Comparison of ENCODE assay signal across 9 cellular contexts in the genomic region with DNA sequence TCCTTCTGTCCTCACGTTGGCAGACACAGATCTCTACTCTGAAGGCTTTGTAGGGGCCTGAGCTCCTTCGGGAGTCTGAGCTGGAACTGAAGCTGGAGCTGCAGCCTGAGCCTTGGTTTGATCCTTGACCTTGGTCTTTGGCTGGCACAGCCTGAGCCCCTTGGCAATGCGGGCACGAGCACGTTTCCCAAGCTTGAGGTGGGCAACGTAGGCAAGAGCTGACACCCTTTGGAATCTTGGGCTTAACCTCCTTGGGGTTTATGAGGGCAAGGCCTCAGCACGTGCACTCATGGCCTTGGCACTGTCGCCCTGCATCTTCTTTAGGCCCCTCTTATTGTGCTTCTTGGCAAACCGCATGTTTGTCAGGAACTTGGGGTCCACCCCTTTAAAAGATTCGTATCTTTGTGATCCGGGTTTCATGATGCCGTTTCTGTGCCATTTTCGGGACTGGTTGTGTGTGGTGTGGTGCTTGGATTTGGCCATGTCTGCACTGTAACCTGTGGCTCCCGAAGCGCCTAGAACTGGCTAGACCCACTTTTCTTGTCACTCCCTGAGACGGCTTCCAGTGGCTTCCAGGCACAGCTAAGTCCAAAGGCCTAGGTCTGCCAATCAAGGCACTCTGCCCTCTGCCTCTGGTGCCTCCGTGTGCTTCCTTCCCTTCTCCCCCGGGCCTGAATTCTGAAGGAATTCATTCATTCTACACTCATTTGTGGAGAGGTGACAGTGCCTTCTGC. TPM values are rescaled to one million over a fixed set of nuclear protein-coding genes. Genes with fewer than 3 reads are reported as not detected.
DNase-seq lines count a peak whose midpoint lies in the region; ATAC-seq and TF ChIP-seq lines count a peak whose summit lies in the region.
"Had no signal": no experiment of that assay in that cellular context is flagged by ENCODE, and none has a peak within 500 bp of the region (broad histone marks: within the 10 kb centered on the region; RNA-seq: fewer than 3 reads in every experiment).

No MANE protein-coding gene starts in this region.

- no peaks in the 10 kb centered on the region for H3K9me3 ChIP-seq in upper lobe of right lung
- H3K9me3 ChIP-seq in gastroesophageal sphincter, result no peaks in the 10 kb centered on the region
- H3K9me3 ChIP-seq: BE2C had no signal

- ATAC-seq in activated T-helper 17 cell treated with anti-CD3 and anti-CD28 coated beads, Interleukin-2, amount 50 U/mL, for 72 hours (replicated peaks), result no peak
- no peak for ATAC-seq in memory B cell (ENCODE audit: low read depth)
- no peak for ATAC-seq in upper lobe of right lung
- ATAC-seq in HG03460 (IDR thresholded peaks at IDR 0.05; ENCODE audit: unreplicated experiment), result no peak
- ATAC-seq in gastroesophageal sphincter, result no peak

- TF ChIP-seq CTCF in upper lobe of right lung (IDR thresholded peaks at IDR 0.05) (no peak), gastroesophageal sphincter (IDR thresholded peaks at IDR 0.05) (no peak)

- no peak overlapping the region for H3K27ac Mint-ChIP-seq in activated naive CD4-positive, alpha-beta T cell treated with anti-CD3 and anti-CD28 coated beads, Interleukin-2, amount 50 U/mL, for 24 hours
- no peak overlapping the region for H3K27ac Mint-ChIP-seq in activated T-helper 17 cell treated with anti-CD3 and anti-CD28 coated beads, Interleukin-2, amount 50 U/mL, for 72 hours
- H3K27ac Mint-ChIP-seq in memory B cell, result peak overlapping the region; percentile 17

- intact Hi-C loops in upper lobe of right lung (cut with DNase I), result no loop called here

- TF ChIP-seq EP300 in gastroesophageal sphincter (IDR thresholded peaks at IDR 0.05), result no peak

- H3K4me3 ChIP-seq in upper lobe of right lung (no peak overlapping the region), gastroesophageal sphincter (no peak overlapping the region)

- peaks cover 72% of the 10 kb centered on the region for H3K4me1 Mint-ChIP-seq in activated naive CD4-positive, alpha-beta T cell treated with anti-CD3 and anti-CD28 coated beads, Interleukin-2, amount 50 U/mL, for 24 hours
- H3K4me1 Mint-ChIP-seq in activated T-helper 17 cell treated with anti-CD3 and anti-CD28 coated beads, Interleukin-2, amount 50 U/mL, for 72 hours, result peaks cover 33% of the 10 kb centered on the region
- peaks cover 38% of the 10 kb centered on the region for H3K4me1 Mint-ChIP-seq in memory B cell

- H3K36me3 ChIP-seq in upper lobe of right lung, result no peaks in the 10 kb centered on the region
- H3K36me3 ChIP-seq in gastroesophageal sphincter, result no peaks in the 10 kb centered on the region
- H3K36me3 ChIP-seq: BE2C had no signal

- peaks cover 4% of the 10 kb centered on the region for H3K36me3 Mint-ChIP-seq in activated naive CD4-positive, alpha-beta T cell treated with anti-CD3 and anti-CD28 coated beads, Interleukin-2, amount 50 U/mL, for 24 hours
- H3K36me3 Mint-ChIP-seq in activated T-helper 17 cell treated with anti-CD3 and anti-CD28 coated beads, Interleukin-2, amount 50 U/mL, for 72 hours (ENCODE audit: low read depth), result no peaks in the 10 kb centered on the region
- H3K36me3 Mint-ChIP-seq in memory B cell, result no peaks in the 10 kb centered on the region

- H3K27me3 Mint-ChIP-seq in activated naive CD4-positive, alpha-beta T cell treated with anti-CD3 and anti-CD28 coated beads, Interleukin-2, amount 50 U/mL, for 24 hours, result no peaks in the 10 kb centered on the region
- H3K27me3 Mint-ChIP-seq in activated T-helper 17 cell treated with anti-CD3 and anti-CD28 coated beads, Interleukin-2, amount 50 U/mL, for 72 hours, result no peaks in the 10 kb centered on the region
- H3K27me3 Mint-ChIP-seq in memory B cell, result no peaks in the 10 kb centered on the region

- no peak for TF ChIP-seq POLR2A in gastroesophageal sphincter (IDR thresholded peaks at IDR 0.05)

- no peak for DNase-seq in activated naive CD4-positive, alpha-beta T cell (lab: John Stamatoyannopoulos, UW)
- DNase-seq in memory B cell (ENCODE audit: low spot score in 2 of 2) (no peak), upper lobe of right lung (no peak)
- DNase-seq in effector CD4-positive, alpha-beta T cell, result no peak

- H3K27ac ChIP-seq in upper lobe of right lung, result peak overlapping the region; percentile 73
- no peak overlapping the region for H3K27ac ChIP-seq in gastroesophageal sphincter

- H3K27me3 ChIP-seq in upper lobe of right lung (no peaks in the 10 kb centered on the region), gastroesophageal sphincter (peaks cover 10% of the 10 kb centered on the region)
- H3K27me3 ChIP-seq: BE2C had no signal

- no peaks in the 10 kb centered on the region for H3K9me3 Mint-ChIP-seq in activated naive CD4-positive, alpha-beta T cell treated with anti-CD3 and anti-CD28 coated beads, Interleukin-2, amount 50 U/mL, for 24 hours
- H3K9me3 Mint-ChIP-seq in activated T-helper 17 cell treated with anti-CD3 and anti-CD28 coated beads, Interleukin-2, amount 50 U/mL, for 72 hours, result no peaks in the 10 kb centered on the region
- H3K9me3 Mint-ChIP-seq in memory B cell, result no peaks in the 10 kb centered on the region

- WGBS in gastroesophageal sphincter (ENCODE audit: low coverage in 1 of 2), 2 donors, result 94 to 95% methylated on average over 9 to 10 of the region's 18 CpGs

- H3K4me3 Mint-ChIP-seq in activated naive CD4-positive, alpha-beta T cell treated with anti-CD3 and anti-CD28 coated beads, Interleukin-2, amount 50 U/mL, for 24 hours, result peak overlapping the region; percentile 84
- peak overlapping the region; percentile 79 for H3K4me3 Mint-ChIP-seq in activated T-helper 17 cell treated with anti-CD3 and anti-CD28 coated beads, Interleukin-2, amount 50 U/mL, for 72 hours
- H3K4me3 Mint-ChIP-seq in memory B cell, result peak overlapping the region; percentile 80

- peaks cover 15% of the 10 kb centered on the region for H3K4me1 ChIP-seq in upper lobe of right lung
- H3K4me1 ChIP-seq in gastroesophageal sphincter, result peaks cover 0 to 16% (median 0%) of the 10 kb centered on the region in 3 donors
- H3K4me1 ChIP-seq: BE2C had no signal

RNA-seq across cellular contexts. Expression of a gene that starts 1.4 kb away (rescaled TPM):
- total RNA-seq in activated T-helper 17 cell treated with anti-CD3 and anti-CD28 coated beads, Interleukin-2, amount 50 U/mL, for 72 hours, result 1 to 10 TPM; 1.8 to 6.3 TPM
- total RNA-seq in upper lobe of right lung (31.0 TPM), gastroesophageal sphincter (10 to 100 TPM in 1 of 4 donors, 1 to 10 TPM in 3; 5.9 to 10.0 (median 7.4) TPM)
